ENCODE assay signal across 1 cellular context in the genomic region with DNA sequence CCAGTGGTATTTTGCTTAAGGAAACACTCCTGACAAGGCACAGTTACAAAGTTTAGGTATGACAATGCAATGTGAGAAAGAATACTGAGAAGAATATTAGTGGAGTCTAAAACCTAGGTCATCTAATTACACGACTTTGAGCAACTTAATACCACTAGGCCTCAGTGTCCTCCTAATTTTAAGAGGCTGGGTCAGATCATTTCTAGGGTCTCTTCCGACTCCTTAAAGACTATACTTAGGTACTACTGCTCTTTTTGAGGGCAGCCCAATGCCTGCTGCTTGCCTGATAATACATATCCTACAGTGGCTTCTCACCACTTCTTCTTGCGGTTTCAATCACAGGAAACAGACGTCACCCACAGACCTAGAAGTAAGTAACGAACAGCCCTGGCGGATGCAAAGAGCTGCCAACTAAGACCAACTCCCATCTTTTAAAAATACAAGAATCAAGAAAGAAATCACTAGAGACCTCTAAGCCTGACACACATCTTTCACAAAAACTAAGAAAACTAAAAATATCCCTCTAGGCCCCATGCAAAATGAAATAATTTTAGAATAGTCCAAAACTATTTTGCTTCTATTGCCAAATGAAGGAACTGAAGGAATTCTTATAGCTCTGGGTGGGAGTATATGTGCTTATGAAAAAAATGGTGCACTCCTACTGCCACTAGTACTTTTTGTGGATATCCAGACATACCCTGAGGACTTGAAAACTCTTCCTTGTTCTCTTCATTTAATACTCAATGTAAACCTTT.
TF ChIP-seq lines count a peak whose summit lies in the region.

No MANE protein-coding gene starts in this region.

TF ChIP-seq in GM12878, 131 proteins besides CTCF, POLR2A, EP300 and RAD21 (continued from another document):
- TF ChIP-seq MTA3 (IDR thresholded peaks at IDR 0.05; ENCODE audit: borderline replicate concordance, low read length) = no peak; the same call in 1 of the 2 replicates
- TF ChIP-seq, protein P1, sequence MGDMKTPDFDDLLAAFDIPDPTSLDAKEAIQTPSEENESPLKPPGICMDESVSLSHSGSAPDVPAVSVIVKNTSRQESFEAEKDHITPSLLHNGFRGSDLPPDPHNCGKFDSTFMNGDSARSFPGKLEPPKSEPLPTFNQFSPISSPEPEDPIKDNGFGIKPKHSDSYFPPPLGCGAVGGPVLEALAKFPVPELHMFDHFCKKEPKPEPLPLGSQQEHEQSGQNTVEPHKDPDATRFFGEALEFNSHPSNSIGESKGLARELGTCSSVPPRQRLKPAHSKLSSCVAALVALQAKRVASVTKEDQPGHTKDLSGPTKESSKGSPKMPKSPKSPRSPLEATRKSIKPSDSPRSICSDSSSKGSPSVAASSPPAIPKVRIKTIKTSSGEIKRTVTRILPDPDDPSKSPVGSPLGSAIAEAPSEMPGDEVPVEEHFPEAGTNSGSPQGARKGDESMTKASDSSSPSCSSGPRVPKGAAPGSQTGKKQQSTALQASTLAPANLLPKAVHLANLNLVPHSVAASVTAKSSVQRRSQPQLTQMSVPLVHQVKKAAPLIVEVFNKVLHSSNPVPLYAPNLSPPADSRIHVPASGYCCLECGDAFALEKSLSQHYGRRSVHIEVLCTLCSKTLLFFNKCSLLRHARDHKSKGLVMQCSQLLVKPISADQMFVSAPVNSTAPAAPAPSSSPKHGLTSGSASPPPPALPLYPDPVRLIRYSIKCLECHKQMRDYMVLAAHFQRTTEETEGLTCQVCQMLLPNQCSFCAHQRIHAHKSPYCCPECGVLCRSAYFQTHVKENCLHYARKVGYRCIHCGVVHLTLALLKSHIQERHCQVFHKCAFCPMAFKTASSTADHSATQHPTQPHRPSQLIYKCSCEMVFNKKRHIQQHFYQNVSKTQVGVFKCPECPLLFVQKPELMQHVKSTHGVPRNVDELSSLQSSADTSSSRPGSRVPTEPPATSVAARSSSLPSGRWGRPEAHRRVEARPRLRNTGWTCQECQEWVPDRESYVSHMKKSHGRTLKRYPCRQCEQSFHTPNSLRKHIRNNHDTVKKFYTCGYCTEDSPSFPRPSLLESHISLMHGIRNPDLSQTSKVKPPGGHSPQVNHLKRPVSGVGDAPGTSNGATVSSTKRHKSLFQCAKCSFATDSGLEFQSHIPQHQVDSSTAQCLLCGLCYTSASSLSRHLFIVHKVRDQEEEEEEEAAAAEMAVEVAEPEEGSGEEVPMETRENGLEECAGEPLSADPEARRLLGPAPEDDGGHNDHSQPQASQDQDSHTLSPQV (IDR thresholded peaks at IDR 0.05) = no peak
- no peak for TF ChIP-seq EZH2 (IDR thresholded peaks at IDR 0.05; ENCODE audit: borderline replicate concordance, control insufficient read depth, low read depth, low read length)
- TF ChIP-seq SPI1 (IDR thresholded peaks at IDR 0.05; ENCODE audit: borderline replicate concordance, insufficient read depth, low read depth, low read length) = peak; percentile 76
- no peak for TF ChIP-seq SP1 (IDR thresholded peaks at IDR 0.05; ENCODE audit: low read depth, low read length)
- TF ChIP-seq GATAD2B (conservative IDR thresholded peaks at IDR 0.05; ENCODE audit: low read depth) = no peak; the same call in 1 of the 2 replicates
- peak; percentile 64; the same call in 1 of the 2 replicates for TF ChIP-seq MEF2A (IDR thresholded peaks at IDR 0.05; ENCODE audit: insufficient read depth, low read depth, low read length)
- TF ChIP-seq, protein P2, sequence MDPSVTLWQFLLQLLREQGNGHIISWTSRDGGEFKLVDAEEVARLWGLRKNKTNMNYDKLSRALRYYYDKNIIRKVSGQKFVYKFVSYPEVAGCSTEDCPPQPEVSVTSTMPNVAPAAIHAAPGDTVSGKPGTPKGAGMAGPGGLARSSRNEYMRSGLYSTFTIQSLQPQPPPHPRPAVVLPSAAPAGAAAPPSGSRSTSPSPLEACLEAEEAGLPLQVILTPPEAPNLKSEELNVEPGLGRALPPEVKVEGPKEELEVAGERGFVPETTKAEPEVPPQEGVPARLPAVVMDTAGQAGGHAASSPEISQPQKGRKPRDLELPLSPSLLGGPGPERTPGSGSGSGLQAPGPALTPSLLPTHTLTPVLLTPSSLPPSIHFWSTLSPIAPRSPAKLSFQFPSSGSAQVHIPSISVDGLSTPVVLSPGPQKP (IDR thresholded peaks at IDR 0.05; ENCODE audit: low read depth, low read length) = no peak
- TF ChIP-seq, protein P3, sequence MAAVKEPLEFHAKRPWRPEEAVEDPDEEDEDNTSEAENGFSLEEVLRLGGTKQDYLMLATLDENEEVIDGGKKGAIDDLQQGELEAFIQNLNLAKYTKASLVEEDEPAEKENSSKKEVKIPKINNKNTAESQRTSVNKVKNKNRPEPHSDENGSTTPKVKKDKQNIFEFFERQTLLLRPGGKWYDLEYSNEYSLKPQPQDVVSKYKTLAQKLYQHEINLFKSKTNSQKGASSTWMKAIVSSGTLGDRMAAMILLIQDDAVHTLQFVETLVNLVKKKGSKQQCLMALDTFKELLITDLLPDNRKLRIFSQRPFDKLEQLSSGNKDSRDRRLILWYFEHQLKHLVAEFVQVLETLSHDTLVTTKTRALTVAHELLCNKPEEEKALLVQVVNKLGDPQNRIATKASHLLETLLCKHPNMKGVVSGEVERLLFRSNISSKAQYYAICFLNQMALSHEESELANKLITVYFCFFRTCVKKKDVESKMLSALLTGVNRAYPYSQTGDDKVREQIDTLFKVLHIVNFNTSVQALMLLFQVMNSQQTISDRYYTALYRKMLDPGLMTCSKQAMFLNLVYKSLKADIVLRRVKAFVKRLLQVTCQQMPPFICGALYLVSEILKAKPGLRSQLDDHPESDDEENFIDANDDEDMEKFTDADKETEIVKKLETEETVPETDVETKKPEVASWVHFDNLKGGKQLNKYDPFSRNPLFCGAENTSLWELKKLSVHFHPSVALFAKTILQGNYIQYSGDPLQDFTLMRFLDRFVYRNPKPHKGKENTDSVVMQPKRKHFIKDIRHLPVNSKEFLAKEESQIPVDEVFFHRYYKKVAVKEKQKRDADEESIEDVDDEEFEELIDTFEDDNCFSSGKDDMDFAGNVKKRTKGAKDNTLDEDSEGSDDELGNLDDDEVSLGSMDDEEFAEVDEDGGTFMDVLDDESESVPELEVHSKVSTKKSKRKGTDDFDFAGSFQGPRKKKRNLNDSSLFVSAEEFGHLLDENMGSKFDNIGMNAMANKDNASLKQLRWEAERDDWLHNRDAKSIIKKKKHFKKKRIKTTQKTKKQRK (IDR thresholded peaks at IDR 0.05; ENCODE audit: low read depth, low read length) = no peak
- TF ChIP-seq, protein P4, sequence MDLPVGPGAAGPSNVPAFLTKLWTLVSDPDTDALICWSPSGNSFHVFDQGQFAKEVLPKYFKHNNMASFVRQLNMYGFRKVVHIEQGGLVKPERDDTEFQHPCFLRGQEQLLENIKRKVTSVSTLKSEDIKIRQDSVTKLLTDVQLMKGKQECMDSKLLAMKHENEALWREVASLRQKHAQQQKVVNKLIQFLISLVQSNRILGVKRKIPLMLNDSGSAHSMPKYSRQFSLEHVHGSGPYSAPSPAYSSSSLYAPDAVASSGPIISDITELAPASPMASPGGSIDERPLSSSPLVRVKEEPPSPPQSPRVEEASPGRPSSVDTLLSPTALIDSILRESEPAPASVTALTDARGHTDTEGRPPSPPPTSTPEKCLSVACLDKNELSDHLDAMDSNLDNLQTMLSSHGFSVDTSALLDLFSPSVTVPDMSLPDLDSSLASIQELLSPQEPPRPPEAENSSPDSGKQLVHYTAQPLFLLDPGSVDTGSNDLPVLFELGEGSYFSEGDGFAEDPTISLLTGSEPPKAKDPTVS (IDR thresholded peaks at IDR 0.05; ENCODE audit: low read depth, low read length) = no peak
- no peak for TF ChIP-seq POLR2AphosphoS2 (IDR thresholded peaks at IDR 0.05; ENCODE audit: low read depth, low read length)
- no peak for TF ChIP-seq KAT2A (conservative IDR thresholded peaks at IDR 0.05; ENCODE audit: control insufficient read depth, low read depth, low read length)
- TF ChIP-seq ZBED1 (IDR thresholded peaks at IDR 0.05; ENCODE audit: borderline replicate concordance) = peak; percentile 47; the same call in 1 of the 2 replicates
- TF ChIP-seq ZNF217 (IDR thresholded peaks at IDR 0.05) = no peak
- 0 out of 2 replicates have a peak, but pooled peaks have one; percentile 30 for TF ChIP-seq WRNIP1 (IDR thresholded peaks at IDR 0.05; ENCODE audit: borderline replicate concordance, low read depth, low read length)
- TF ChIP-seq SMARCA5 (IDR thresholded peaks at IDR 0.05) = peak; percentile 66; the same call in 1 of the 2 replicates
- TF ChIP-seq, protein P5, sequence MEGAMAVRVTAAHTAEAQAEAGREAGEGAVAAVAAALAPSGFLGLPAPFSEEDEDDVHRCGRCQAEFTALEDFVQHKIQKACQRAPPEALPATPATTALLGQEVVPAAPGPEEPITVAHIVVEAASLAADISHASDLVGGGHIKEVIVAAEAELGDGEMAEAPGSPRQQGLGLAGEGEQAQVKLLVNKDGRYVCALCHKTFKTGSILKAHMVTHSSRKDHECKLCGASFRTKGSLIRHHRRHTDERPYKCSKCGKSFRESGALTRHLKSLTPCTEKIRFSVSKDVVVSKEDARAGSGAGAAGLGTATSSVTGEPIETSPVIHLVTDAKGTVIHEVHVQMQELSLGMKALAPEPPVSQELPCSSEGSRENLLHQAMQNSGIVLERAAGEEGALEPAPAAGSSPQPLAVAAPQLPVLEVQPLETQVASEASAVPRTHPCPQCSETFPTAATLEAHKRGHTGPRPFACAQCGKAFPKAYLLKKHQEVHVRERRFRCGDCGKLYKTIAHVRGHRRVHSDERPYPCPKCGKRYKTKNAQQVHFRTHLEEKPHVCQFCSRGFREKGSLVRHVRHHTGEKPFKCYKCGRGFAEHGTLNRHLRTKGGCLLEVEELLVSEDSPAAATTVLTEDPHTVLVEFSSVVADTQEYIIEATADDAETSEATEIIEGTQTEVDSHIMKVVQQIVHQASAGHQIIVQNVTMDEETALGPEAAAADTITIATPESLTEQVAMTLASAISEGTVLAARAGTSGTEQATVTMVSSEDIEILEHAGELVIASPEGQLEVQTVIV (IDR thresholded peaks at IDR 0.05; ENCODE audit: borderline replicate concordance, partially characterized antibody) = no peak
- TF ChIP-seq BMI1 (IDR thresholded peaks at IDR 0.05; ENCODE audit: borderline replicate concordance) = no peak
